ENCODE assay signal across 8 cellular contexts in genomic region chr2:241965931-241966412, GRCh38.
DNase-seq lines count a peak whose midpoint lies in the region; ATAC-seq and TF ChIP-seq lines count a peak whose summit lies in the region.

No MANE protein-coding gene starts in this region.

- CTCF ChIA-PET in BJ (lab: Yijun Ruan, JAX), result interaction anchor here (3.5 kb wide), 1 partner anchor 15 kb away, joined by 20 read pairs; no protein-coding TSS in a partner anchor

- peak overlapping the region; percentile 68 for H3K27ac ChIP-seq in SU-DHL-6 (ENCODE audit: low read depth, low read length)

- ATAC-seq in GM19395 (IDR thresholded peaks at IDR 0.05; ENCODE audit: unreplicated experiment) (peak; percentile 87), HG03442 (IDR thresholded peaks at IDR 0.05; ENCODE audit: unreplicated experiment) (peak; percentile 76)

- no peaks in the 10 kb centered on the region for H3K79me2 ChIP-seq in SU-DHL-6 (ENCODE audit: insufficient read depth, low read length)

- H3K9me3 ChIP-seq in SU-DHL-6 (ENCODE audit: insufficient read depth, low read length), result no peaks in the 10 kb centered on the region

- H3K36me3 ChIP-seq in BJ (ENCODE audit: control insufficient read depth, insufficient read depth, low read length) (no peaks in the 10 kb centered on the region), SU-DHL-6 (ENCODE audit: low read length) (no peaks in the 10 kb centered on the region)

- H2AFZ ChIP-seq in SU-DHL-6 (ENCODE audit: low read depth, low read length, severe bottlenecking), result peak overlapping the region; percentile 37

- H3K27me3 ChIP-seq in BJ (ENCODE audit: control insufficient read depth, insufficient read depth, low read length) (no peaks in the 10 kb centered on the region), SU-DHL-6 (ENCODE audit: low read length) (no peaks in the 10 kb centered on the region)

- DNase-seq in BJ (ENCODE audit: low read depth), result peak; percentile 70
- peak; percentile 99 for DNase-seq in amniotic epithelial cell (ENCODE audit: low read depth)
- peak; percentile 99 for DNase-seq in iris pigment epithelial cell (ENCODE audit: low read depth)
- DNase-seq in stimulated activated CD4-positive, alpha-beta T cell treated with anti-CD3 and anti-CD28 coated beads, Interleukin-2, amount 100 ng/mL, for 24 hours, result peak; percentile 69 to 75
- DNase-seq in NCI-H2081 treated with DMSO at 0.1 percent for 48 hours (lab: John Stamatoyannopoulos, UW), result no peak

- peak overlapping the region; percentile 76 for H3K4me2 ChIP-seq in SU-DHL-6 (ENCODE audit: low read depth, low read length, poor library complexity, severe bottlenecking)

- H3K9ac ChIP-seq in SU-DHL-6 (ENCODE audit: low read length), result peak overlapping the region; percentile 44

- peak overlapping the region; percentile 24; the same call in 1 of the 2 replicates for H3K4me3 ChIP-seq in BJ (ENCODE audit: low read depth, low read length)
- peak overlapping the region; percentile 48 for H3K4me3 ChIP-seq in SU-DHL-6 (ENCODE audit: insufficient read depth, low read length, poor library complexity, severe bottlenecking)

- POLR2A ChIA-PET in BJ (lab: Charles Lee), result no interaction called here

- peaks cover 24% of the 10 kb centered on the region for H3F3A ChIP-seq in SU-DHL-6 (ENCODE audit: insufficient read depth)

- TF ChIP-seq CTCF in BJ (IDR thresholded peaks at IDR 0.05; ENCODE audit: insufficient read depth, low read depth, low read length) (no peak), SU-DHL-6 (IDR thresholded peaks at IDR 0.05; ENCODE audit: insufficient read depth, low read length, poor library complexity, severe bottlenecking) (no peak)

- H3K9me2 ChIP-seq in SU-DHL-6 (replicated peaks; ENCODE audit: insufficient read depth, low read length), result no peaks in the 10 kb centered on the region

- no peaks in the 10 kb centered on the region for H4K20me1 ChIP-seq in SU-DHL-6 (ENCODE audit: low read depth, low read length)
